ENCODE assay signal across 12 cellular contexts in genomic region chr1:209800984-209801834, GRCh38. TPM values are rescaled to one million over a fixed set of nuclear protein-coding genes. Genes with fewer than 3 reads are reported as not detected.
DNase-seq lines count a peak whose midpoint lies in the region; FAIRE-seq and TF ChIP-seq lines count a peak whose summit lies in the region.
"Had no signal": no experiment of that assay in that cellular context is flagged by ENCODE, and none has a peak within 500 bp of the region (broad histone marks: within the 10 kb centered on the region; RNA-seq: fewer than 3 reads in every experiment).

No MANE protein-coding gene starts in this region.

- H3K4me1 Mint-ChIP-seq in nephron (peaks cover 18% of the 10 kb centered on the region), glutamatergic neuron (ENCODE audit: low read depth, unreplicated experiment) (peaks cover under 1% of the 10 kb centered on the region)

- POLR2A ChIA-PET in SK-N-SH (lab: Yijun Ruan, JAX) = interaction anchor here (0.6 to 1.2 kb wide), 4 partner anchors 10 to 17 kb away, joined by 3 to 4 read pairs (median 4); partner anchors contain the start of gene C1orf74

- H3K9me2 ChIP-seq in SK-N-SH = no peaks in the 10 kb centered on the region

- peak overlapping the region; percentile 69 for H3K4me2 ChIP-seq in SK-N-SH
- H3K4me2 ChIP-seq: GM23338, KMS-11 had no signal

- no peak for TF ChIP-seq RAD21 in SK-N-SH (IDR thresholded peaks at IDR 0.05; ENCODE audit: low read length)

- H3K9me3 ChIP-seq in SK-N-SH (no peaks in the 10 kb centered on the region), kidney (ENCODE audit: control insufficient read depth in 1 of 2, low read length in 2 of 2) (no peaks in the 10 kb centered on the region)

- H4K20me1 ChIP-seq in SK-N-SH (ENCODE audit: insufficient read depth) = no peaks in the 10 kb centered on the region

- H3K4me3 ChIP-seq in SK-N-SH (ENCODE audit: low read depth in 2 of 2, low read length in 1 of 2) (peak overlapping the region in 1 of 2 experiments; percentile 27; a peak in 1 of 4 replicates), kidney (ENCODE audit: low read length in 2 of 2) (no peak overlapping the region)
- H3K4me3 ChIP-seq: GM23338 had no signal

- peak overlapping the region; percentile 89 for H3K27ac ChIP-seq in C4-2B
- peak overlapping the region; percentile 89 to 97 for H3K27ac ChIP-seq in SK-N-SH (ENCODE audit: low read depth in 2 of 2, low read length in 1 of 2)
- no peak overlapping the region for H3K27ac ChIP-seq in kidney (ENCODE audit: low read depth in 2 of 2, low read length in 2 of 2)
- H3K27ac ChIP-seq: KMS-11 had no signal

- H3K36me3 ChIP-seq in SK-N-SH (replicated peaks in 1 of 2; ENCODE audit: control insufficient read depth in 1 of 2, insufficient read depth in 2 of 2, low read length in 1 of 2) = no peaks in the 10 kb centered on the region
- peaks cover 0 to 5% of the 10 kb centered on the region in 2 donors for H3K36me3 ChIP-seq in kidney (ENCODE audit: control insufficient read depth in 1 of 2, insufficient read depth in 2 of 2, low read length in 2 of 2)

- no peak for FAIRE-seq in kidney (lab: Jason Lieb, UNC)

- CTCF ChIA-PET in SK-N-SH (lab: Yijun Ruan, JAX) = interaction anchor here (0.9 to 5.0 kb wide), 5 partner anchors 11 to 224 kb away, joined by 3 to 33 read pairs (median 3); partner anchors contain the start of gene UTP25

- H2AFZ ChIP-seq in SK-N-SH (ENCODE audit: low read depth) = peak overlapping the region; percentile 7; the same call in 1 of the 2 replicates
- H2AFZ ChIP-seq: GM23338 had no signal

- H3K9me3 Mint-ChIP-seq in nephron (no peaks in the 10 kb centered on the region), glutamatergic neuron (ENCODE audit: unreplicated experiment) (no peaks in the 10 kb centered on the region)
- H3K9me3 Mint-ChIP-seq: GM23338 had no signal

- peak overlapping the region in 2 of 3 experiments; percentile 76 to 81 for H3K27ac Mint-ChIP-seq in nephron
- H3K27ac Mint-ChIP-seq in glutamatergic neuron (ENCODE audit: unreplicated experiment) = no peak overlapping the region
- H3K27ac Mint-ChIP-seq: GM23338 had no signal

- H3K4me1 ChIP-seq in SK-N-SH (ENCODE audit: control insufficient read depth in 1 of 2, insufficient read depth in 2 of 2, low read depth in 1 of 2, low read length in 1 of 2) (peaks cover 16 to 36% of the 10 kb centered on the region in 2 experiments; a peak in 3 of 4 replicates), kidney (ENCODE audit: control insufficient read depth in 1 of 2, insufficient read depth in 1 of 2, low read depth in 1 of 2, low read length in 2 of 2) (peaks cover 3 to 4% of the 10 kb centered on the region in 2 donors)

- H3K4me3 Mint-ChIP-seq in nephron (peak overlapping the region in 1 of 3 experiments; percentile 26), glutamatergic neuron (ENCODE audit: unreplicated experiment) (no peak overlapping the region)
- H3K4me3 Mint-ChIP-seq: GM23338 had no signal

- peaks cover 11% of the 10 kb centered on the region for H3F3A ChIP-seq in SK-N-SH (replicated peaks; ENCODE audit: insufficient read depth)

- H3K27me3 ChIP-seq in SK-N-SH (ENCODE audit: insufficient read depth) = no peaks in the 10 kb centered on the region

- DNase-seq in SK-N-SH (peak; percentile 64), fibroblast of peridontal ligament (ENCODE audit: extremely low read depth) (peak; percentile 10), SK-N-DZ (ENCODE audit: low spot score) (no peak), glutamatergic neuron (no peak), kidney (no peak), NCI-H1694 (lab: John Stamatoyannopoulos, UW) (no peak)
- DNase-seq: effector memory CD4-positive, alpha-beta T cell; NCI-H2081 treated with DMSO at 0.1 percent for 48 hours had no signal

- H3K27me3 Mint-ChIP-seq in nephron (ENCODE audit: low read depth) (peaks cover 58% of the 10 kb centered on the region), glutamatergic neuron (ENCODE audit: unreplicated experiment) (peaks cover 5% of the 10 kb centered on the region)

- H3K36me3 Mint-ChIP-seq in nephron (ENCODE audit: low read depth) (no peaks in the 10 kb centered on the region), glutamatergic neuron (ENCODE audit: unreplicated experiment) (no peaks in the 10 kb centered on the region)

- intact Hi-C loops in kidney (cut with DNase I) = no loop called here

- peak in 1 of 2 experiments; percentile 51; a peak in 1 of 4 replicates for TF ChIP-seq EP300 in SK-N-SH (IDR thresholded peaks at IDR 0.05; ENCODE audit: borderline replicate concordance in 1 of 2, low read depth in 1 of 2, low read length in 1 of 2)

- no peaks in the 10 kb centered on the region for H3K79me2 ChIP-seq in SK-N-SH (ENCODE audit: insufficient read depth)

- no peak for TF ChIP-seq CTCF in C4-2B (conservative IDR thresholded peaks at IDR 0.05)
- TF ChIP-seq CTCF in SK-N-SH (IDR thresholded peaks at IDR 0.05) = no peak
- TF ChIP-seq CTCF in nephron (IDR thresholded peaks at IDR 0.05; ENCODE audit: unreplicated experiment in 3 of 3) = no peak
- no peak for TF ChIP-seq CTCF in glutamatergic neuron (IDR thresholded peaks at IDR 0.05; ENCODE audit: partially characterized antibody, unreplicated experiment)
- no peak for TF ChIP-seq CTCF in kidney (IDR thresholded peaks at IDR 0.05; ENCODE audit: borderline replicate concordance, extremely low read depth, insufficient read depth)

- H3K9ac ChIP-seq in SK-N-SH (peak overlapping the region; percentile 43; the same call in 1 of the 2 replicates), kidney (ENCODE audit: low read length in 2 of 2) (no peak overlapping the region)
- H3K9ac ChIP-seq: KMS-11 had no signal

- WGBS in SK-N-SH (ENCODE audit: low lambda C conversion rate) = 14% methylated on average over 5 of the region's 5 CpGs

TF ChIP-seq in SK-N-SH, 30 proteins besides CTCF, POLR2A, EP300 and RAD21 (continues in another document):
- TF ChIP-seq MEF2A (IDR thresholded peaks at IDR 0.05; ENCODE audit: borderline replicate concordance, low read depth) (peak; percentile 87), PBX3 (IDR thresholded peaks at IDR 0.05) (no peak), USF2 (IDR thresholded peaks at IDR 0.05; ENCODE audit: borderline replicate concordance, low read depth, low read length) (no peak), FOXM1 (IDR thresholded peaks at IDR 0.05; ENCODE audit: low read depth) (peak; percentile 64; the same call in 1 of the 2 replicates), GABPA (IDR thresholded peaks at IDR 0.05; ENCODE audit: low read depth) (no peak), NRF1 (IDR thresholded peaks at IDR 0.05; ENCODE audit: low read depth, low read length) (no peak), SIN3A (IDR thresholded peaks at IDR 0.05; ENCODE audit: borderline replicate concordance, low read depth, low read length) (no peak), SMC3 (IDR thresholded peaks at IDR 0.05; ENCODE audit: low read depth, low read length) (no peak)

RNA-seq across cellular contexts. Expression of gene IRF6, which starts 4.7 kb away (rescaled TPM):
- polyA plus RNA-seq in SK-N-SH (2012; rRNA removed) (0.94 and 1.6 TPM in 2 replicates), kidney (ENCODE audit: insufficient read depth, low read depth, low replicate concordance) (24.0 TPM)
- 0.77 and 1.0 TPM in 2 replicates for polyA plus RNA-seq in SK-N-SH (2012; cell fraction: cytosol; rRNA removed)
- polyA plus RNA-seq in SK-N-SH (2012; cell fraction: nucleus; rRNA removed) = 1.6 and 3.0 TPM in 2 replicates
- polyA plus RNA-seq in SK-N-DZ (2014; cell fraction: cytosol; rRNA removed) = not detected in 2 replicates
- polyA plus RNA-seq in SK-N-DZ (2014; cell fraction: nucleus; rRNA removed) = 0.37 TPM in 1 of 2 replicates, not detected in the other
- total RNA-seq in glutamatergic neuron (ENCODE audit: unreplicated experiment) (0.47 TPM), kidney (37.1 TPM)

RNA-seq across cellular contexts. Expression of gene C1orf74, which starts 16.9 kb away (rescaled TPM):
- polyA plus RNA-seq in SK-N-SH (2012; rRNA removed) (1.5 and 2.1 TPM in 2 replicates), kidney (ENCODE audit: insufficient read depth, low read depth, low replicate concordance) (2.5 TPM)
- 1.7 and 1.9 TPM in 2 replicates for polyA plus RNA-seq in SK-N-SH (2012; cell fraction: cytosol; rRNA removed)
- 1.4 and 2.2 TPM in 2 replicates for polyA plus RNA-seq in SK-N-SH (2012; cell fraction: nucleus; rRNA removed)
- polyA plus RNA-seq in SK-N-DZ (2014; cell fraction: cytosol; rRNA removed) = 3.9 and 4.3 TPM in 2 replicates
- polyA plus RNA-seq in SK-N-DZ (2014; cell fraction: nucleus; rRNA removed) = 2.2 and 2.4 TPM in 2 replicates
- total RNA-seq in glutamatergic neuron (ENCODE audit: unreplicated experiment) (2.3 TPM), kidney (2.5 TPM)

RNA-seq across cellular contexts. Expression of gene UTP25, which starts 26.6 kb away (rescaled TPM):
- 6.3 and 9.3 TPM in 2 replicates for polyA plus RNA-seq in SK-N-SH (2012; rRNA removed)
- polyA plus RNA-seq in SK-N-SH (2012; cell fraction: cytosol; rRNA removed) = 6.3 and 7.1 TPM in 2 replicates
- 8.9 and 16.0 TPM in 2 replicates for polyA plus RNA-seq in SK-N-SH (2012; cell fraction: nucleus; rRNA removed)
- polyA plus RNA-seq in SK-N-DZ (2014; cell fraction: cytosol; rRNA removed) = 9.6 and 10.8 TPM in 2 replicates
- polyA plus RNA-seq in SK-N-DZ (2014; cell fraction: nucleus; rRNA removed) = 10.2 and 11.0 TPM in 2 replicates
- 4.6 TPM for total RNA-seq in glutamatergic neuron (ENCODE audit: unreplicated experiment)
- 8.9 TPM for total RNA-seq in kidney
- 2.0 TPM for polyA plus RNA-seq in kidney (ENCODE audit: insufficient read depth, low read depth, low replicate concordance)

RNA-seq across cellular contexts. Expression of gene TRAF3IP3, which starts 45.4 kb away (rescaled TPM):
- 0.31 and 0.60 TPM in 2 replicates for polyA plus RNA-seq in SK-N-SH (2012; rRNA removed)
- 0.27 and 0.39 TPM in 2 replicates for polyA plus RNA-seq in SK-N-SH (2012; cell fraction: cytosol; rRNA removed)
- 1.0 and 1.1 TPM in 2 replicates for polyA plus RNA-seq in SK-N-SH (2012; cell fraction: nucleus; rRNA removed)
- not detected in 2 replicates for polyA plus RNA-seq in SK-N-DZ (2014; cell fraction: cytosol; rRNA removed)
- polyA plus RNA-seq in SK-N-DZ (2014; cell fraction: nucleus; rRNA removed) = 0.12 and 0.14 TPM in 2 replicates
- total RNA-seq in glutamatergic neuron (ENCODE audit: unreplicated experiment) = not detected
- 16.4 TPM for total RNA-seq in kidney
- 3.6 TPM for polyA plus RNA-seq in kidney (ENCODE audit: insufficient read depth, low read depth, low replicate concordance)
- total RNA-seq: GM23338 had no signal
- polyA plus RNA-seq: GM23338 had no signal

Comparison
In these comparisons a context has a peak if more than half of its experiments do, and no peak if none do; other contexts are left out.
1. H3K27ac ChIP-seq: peak in C4-2B (single experiment) and SK-N-SH (2 of 2); none in kidney (0 of 2).
2. DNase-seq: peak in SK-N-SH (single experiment) and fibroblast of peridontal ligament (single experiment); none in SK-N-DZ (single experiment), glutamatergic neuron (single experiment), kidney (single experiment) and NCI-H1694 (single experiment).
3. RNA of gene IRF6, which starts 4.7 kb away (total RNA-seq): 37.1 TPM in kidney (single experiment); 0.47 TPM in glutamatergic neuron (single experiment); every median in the first group is over 10 times any median in the second.